9 cellular contexts compared by ENCODE assay signal in genomic region chr11:65900125-65900898, GRCh38. TPM values are rescaled to one million over a fixed set of nuclear protein-coding genes. Genes with fewer than 3 reads are reported as not detected.
A peak's percentile ranks its signal among the peaks of the same experiment; 100 is the strongest.
DNase-seq lines count a peak whose midpoint lies in the region; ATAC-seq, FAIRE-seq and TF ChIP-seq lines count a peak whose summit lies in the region.
"Had no signal": no experiment of that assay in that cellular context is flagged by ENCODE, and none has a peak within 500 bp of the region (broad histone marks: within the 10 kb centered on the region; RNA-seq: fewer than 3 reads in every experiment).

FOSL1 (minus strand) TSS chr11:65900388; CDS start chr11:65900339, 49 bp downstream.

- peak within 1 kb of the TSS; percentile 80 for H3K4me2 ChIP-seq in OCI-LY7 (ENCODE audit: low read length)

- peaks cover 0 to 11% (median 3%) of the 10 kb centered on the region in 5 donors for H3K27me3 Mint-ChIP-seq in naive thymus-derived CD4-positive, alpha-beta T cell

- TF ChIP-seq CTCF in OCI-LY7 (conservative IDR thresholded peaks at IDR 0.05; ENCODE audit: low read length) = no peak
- TF ChIP-seq CTCF in esophagus squamous epithelium (IDR thresholded peaks at IDR 0.05) = no peak

- H3K9me2 ChIP-seq in OCI-LY7 (ENCODE audit: insufficient read depth, low read length) = no peaks in the 10 kb centered on the region

- 6 to 11% methylated on average over 5 to 11 of the region's 80 CpGs for WGBS in esophagus squamous epithelium, 2 donors

- no peaks in the 10 kb centered on the region for H3K36me3 Mint-ChIP-seq in naive thymus-derived CD4-positive, alpha-beta T cell

- H3K9me3 ChIP-seq in OCI-LY7 (ENCODE audit: low read length) (no peaks in the 10 kb centered on the region), esophagus squamous epithelium (no peaks in the 10 kb centered on the region)
- no peaks in the 10 kb centered on the region for H3K9me3 ChIP-seq in naive thymus-derived CD4-positive, alpha-beta T cell (ENCODE audit: control insufficient read depth in 2 of 3, low read length in 3 of 3)

- H3K27me3 ChIP-seq in esophagus squamous epithelium = peaks cover 0 to 11% (median 0%) of the 10 kb centered on the region in 4 donors
- H3K27me3 ChIP-seq in naive thymus-derived CD4-positive, alpha-beta T cell (ENCODE audit: control insufficient read depth in 2 of 2, insufficient read depth in 2 of 2, low read length in 2 of 2) = peaks cover 0 to 6% of the 10 kb centered on the region in 2 donors

- DNase-seq in C1 segment of cervical spinal cord (lab: John Stamatoyannopoulos, UW) (peak in 8 of 14 donors; percentile 27 to 78 (median 45)), GM19239 (ENCODE audit: insufficient read length, low spot score) (peak; percentile 76), OCI-LY7 (ENCODE audit: low spot score) (peak; percentile 68), esophagus squamous epithelium (lab: John Stamatoyannopoulos, UW) (peak; percentile 57)
- DNase-seq in activated T-cell treated with anti-CD3 and anti-CD28 coated beads, Interleukin-2, amount 50 U/mL, for 48 hours = peak; percentile 95 to 97
- peak; percentile 83 to 97 (median 89) for DNase-seq in naive thymus-derived CD4-positive, alpha-beta T cell
- peak; percentile 92 to 95 for DNase-seq in stimulated activated CD8-positive, alpha-beta memory T cell treated with anti-CD3 and anti-CD28 coated beads, Interleukin-7, amount 100 ng/mL, for 48 hours (ENCODE audit: extremely low read depth in 1 of 2, low read depth in 1 of 2)

- H3K4me1 ChIP-seq in OCI-LY7 (ENCODE audit: insufficient read depth, low read length, poor library complexity, severe bottlenecking) = peaks cover 20% of the 10 kb centered on the region
- peaks cover 5 to 46% (median 7%) of the 10 kb centered on the region in 3 donors for H3K4me1 ChIP-seq in esophagus squamous epithelium
- H3K4me1 ChIP-seq in naive thymus-derived CD4-positive, alpha-beta T cell (ENCODE audit: control insufficient read depth in 2 of 2, insufficient read depth in 2 of 2, low read length in 2 of 2) = peaks cover 17 to 19% of the 10 kb centered on the region in 2 donors

- no peaks in the 10 kb centered on the region for H4K20me1 ChIP-seq in OCI-LY7 (ENCODE audit: insufficient read depth, low read length)

- no peaks in the 10 kb centered on the region for H3K79me2 ChIP-seq in OCI-LY7 (ENCODE audit: insufficient read depth, low read depth, low read length)

- peak within 1 kb of the TSS in 6 of 9 donors; percentile 43 to 88 (median 80) for H3K27ac Mint-ChIP-seq in naive thymus-derived CD4-positive, alpha-beta T cell

- POLR2A ChIA-PET in OCI-LY7 (lab: Charles Lee) = interaction anchor here (1.0 to 2.3 kb wide), 2 partner anchors 10 to 15 kb away, joined by 4 to 5 read pairs; partner anchors contain the start of gene CCDC85B
- POLR2A ChIA-PET in naive thymus-derived CD4-positive, alpha-beta T cell (lab: Charles Lee) = interaction anchor here (0.7 to 6.5 kb wide), 10 partner anchors 9 to 103 kb away, joined by 3 to 108 read pairs (median 6); partner anchors contain the start of genes C11orf68, CCDC85B and FIBP

- no TSS peak for BruUV-seq in OCI-LY7 (replicated peaks; lab: Mats Ljungman, UMichigan)

- ATAC-seq in HG03439 (IDR thresholded peaks at IDR 0.05; ENCODE audit: unreplicated experiment) = peak; percentile 69
- ATAC-seq in naive thymus-derived CD4-positive, alpha-beta T cell = peak; percentile 95

- no peak within 1 kb of the TSS for H3K27ac ChIP-seq in OCI-LY7 (ENCODE audit: low read depth, low read length, poor library complexity, severe bottlenecking)
- H3K27ac ChIP-seq in esophagus squamous epithelium = peak within 1 kb of the TSS; percentile 86 to 98 (median 92)
- peak within 1 kb of the TSS; percentile 47 for H3K27ac ChIP-seq in naive thymus-derived CD4-positive, alpha-beta T cell (ENCODE audit: low read depth, low read length)

- H3K9me3 Mint-ChIP-seq in naive thymus-derived CD4-positive, alpha-beta T cell = no peaks in the 10 kb centered on the region

- peaks cover 6 to 42% (median 10%) of the 10 kb centered on the region in 7 donors for H3K4me1 Mint-ChIP-seq in naive thymus-derived CD4-positive, alpha-beta T cell

- peak; percentile 18 for FAIRE-seq in GM19239 (lab: Jason Lieb, UNC)
- FAIRE-seq: colon had no signal

- H2AFZ ChIP-seq in OCI-LY7 (ENCODE audit: low read length) = no peak within 1 kb of the TSS

- peak within 1 kb of the TSS; percentile 64 to 81 (median 74) for H3K4me3 Mint-ChIP-seq in naive thymus-derived CD4-positive, alpha-beta T cell

- peak within 1 kb of the TSS; percentile 65 for H3K4me3 ChIP-seq in OCI-LY7 (ENCODE audit: low read depth, low read length, poor library complexity, severe bottlenecking)
- H3K4me3 ChIP-seq in esophagus squamous epithelium = peak within 1 kb of the TSS; percentile 73 to 89 (median 82)
- peak within 1 kb of the TSS; percentile 51 for H3K4me3 ChIP-seq in naive thymus-derived CD4-positive, alpha-beta T cell (ENCODE audit: low read length)

- peak in 3 of 4 donors; percentile 55 to 92 (median 89) for TF ChIP-seq POLR2A in esophagus squamous epithelium (IDR thresholded peaks at IDR 0.05)

- intact Hi-C loops in OCI-LY7 (cut with micrococcal nuclease; ENCODE audit: unreplicated experiment) = loop anchor here (2.0 kb wide), 1 partner anchor 18 kb away; the partner anchor contains the start of genes C11orf68 and DRAP1
- intact Hi-C loops in esophagus squamous epithelium (cut with DNase I) = no loop called here
- intact Hi-C loops in naive thymus-derived CD4-positive, alpha-beta T cell (cut with micrococcal nuclease) = loop anchor here (1.0 to 10.0 kb wide), 6 partner anchors 10 to 154 kb away; partner anchors contain the start of genes C11orf68 (in 2 of the 2), CCDC85B (in 2 of the 2), DRAP1 (in 2 of the 2) and SART1 (in 1 of the 2)

- H3K36me3 ChIP-seq in OCI-LY7 (ENCODE audit: insufficient read depth, low read length) (no peaks in the 10 kb centered on the region), esophagus squamous epithelium (peaks cover 0 to 4% (median 0%) of the 10 kb centered on the region in 3 donors)
- H3K36me3 ChIP-seq in naive thymus-derived CD4-positive, alpha-beta T cell (ENCODE audit: control insufficient read depth in 2 of 3, insufficient read depth in 3 of 3, low read length in 3 of 3) = no peaks in the 10 kb centered on the region

- CTCF ChIA-PET in OCI-LY7 (lab: Charles Lee; ENCODE audit: unreplicated experiment) = no interaction called here
- CTCF ChIA-PET in naive thymus-derived CD4-positive, alpha-beta T cell (lab: Charles Lee) = interaction anchor here (1.1 to 2.4 kb wide), 4 partner anchors 8 to 12 kb away, joined by 3 to 10 read pairs (median 7); partner anchors contain the start of genes CCDC85B and FIBP

RNA-seq across cellular contexts. Expression of gene FOSL1, which starts in this region (rescaled TPM):
- 0.88 TPM in 1 of 2 replicates, not detected in the other for total RNA-seq in OCI-LY7 (2014; rRNA removed; shearing (Covaris generic))
- total RNA-seq in OCI-LY7 (2022) = 0.52 TPM in 1 of 2 replicates, not detected in the other
- total RNA-seq in esophagus squamous epithelium = 10 to 100 TPM; 11.9 to 72.7 (median 35.6) TPM
- total RNA-seq in naive thymus-derived CD4-positive, alpha-beta T cell = 10 to 100 TPM in 1 of 5 experiments, 1 to 10 TPM in 2, not detected in 2; 2.8 to 25.7 (median 4.0) TPM
- not detected for polyA plus RNA-seq in naive thymus-derived CD4-positive, alpha-beta T cell

Comparison
In these comparisons a context has a peak if more than half of its experiments do, and no peak if none do; other contexts are left out.
1. Peak in DNase-seq, H3K4me3 ChIP-seq and H3K4me2 ChIP-seq in OCI-LY7; RNA of the gene not detected or under 1 TPM.
2. DNase-seq: peak in every context shown above with its lines; median percentile 96 in activated T-cell treated with anti-CD3 and anti-CD28 coated beads, Interleukin-2, amount 50 U/mL, for 48 hours; 94 in stimulated activated CD8-positive, alpha-beta memory T cell treated with anti-CD3 and anti-CD28 coated beads, Interleukin-7, amount 100 ng/mL, for 48 hours; 89 in naive thymus-derived CD4-positive, alpha-beta T cell; 76 in GM19239; 68 in OCI-LY7; 57 in esophagus squamous epithelium; 45 in C1 segment of cervical spinal cord.